In the genomic region with DNA sequence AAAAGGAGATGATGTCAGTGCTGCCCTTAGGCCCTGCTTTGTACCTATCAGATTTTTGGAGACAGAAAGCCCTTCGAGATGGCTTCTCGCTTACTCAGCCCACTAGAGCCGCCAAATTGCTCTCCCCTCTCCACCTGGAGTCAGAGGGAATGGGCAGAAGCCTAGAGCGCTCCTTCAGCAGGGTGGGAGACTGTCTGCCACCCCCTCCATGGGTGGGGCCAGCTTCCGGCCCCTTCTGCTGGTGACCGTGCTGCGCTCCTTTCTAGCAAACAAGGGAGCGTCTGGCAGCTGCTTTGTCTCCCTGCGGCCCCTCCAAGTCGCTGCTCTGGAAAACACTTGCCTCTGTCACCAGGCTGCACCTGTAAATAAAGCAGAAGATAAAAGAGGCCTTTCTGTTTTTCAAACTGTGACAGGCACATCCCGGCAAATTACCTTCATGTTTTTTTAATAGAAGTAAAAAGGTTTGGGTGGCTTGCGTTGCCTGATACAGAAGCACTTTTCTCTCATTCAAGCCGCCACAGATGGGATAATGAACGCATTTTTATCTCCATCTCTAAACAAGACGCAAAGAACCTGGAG, we compare ENCODE assay signal across 17 cellular contexts.
DNase-seq lines count a peak whose midpoint lies in the region; ATAC-seq, FAIRE-seq and TF ChIP-seq lines count a peak whose summit lies in the region.
"Had no signal": no experiment of that assay in that cellular context is flagged by ENCODE, and none has a peak within 500 bp of the region (broad histone marks: within the 10 kb centered on the region; RNA-seq: fewer than 3 reads in every experiment).

No MANE protein-coding gene starts in this region.

- CTCF ChIA-PET in HepG2 (lab: Yijun Ruan, JAX; ENCODE audit: low intra/inter-chr PET ratio, low total read pairs): no interaction called here

- no TSS peak for BruUV-seq in HepG2 (replicated peaks; lab: Mats Ljungman, UMichigan)

- TF ChIP-seq EP300 in neural cell (conservative IDR thresholded peaks at IDR 0.05; ENCODE audit: poor library complexity, severe bottlenecking): no peak
- TF ChIP-seq EP300 in HepG2 (IDR thresholded peaks at IDR 0.05; ENCODE audit: low read depth in 2 of 2, low read length in 2 of 2): no peak
- TF ChIP-seq EP300 in HepG2 (CRISPR knock-in tag; IDR thresholded peaks at IDR 0.05; ENCODE audit: borderline replicate concordance): no peak

- H3K27me3 ChIP-seq in neural cell (ENCODE audit: insufficient read depth, low read depth, low read length): no peaks in the 10 kb centered on the region
- H3K27me3 ChIP-seq in HepG2 (ENCODE audit: control insufficient read depth in 1 of 2, insufficient read depth in 2 of 2, low read length in 2 of 2): peaks cover 2 to 52% of the 10 kb centered on the region in 2 experiments; a peak in 4 of 5 replicates
- H3K27me3 ChIP-seq: BLaER1, SJSA1 had no signal

- H3K4me3 ChIP-seq in neural cell (ENCODE audit: low read length) (no peak overlapping the region), HepG2 (replicated peaks in 1 of 3; ENCODE audit: insufficient read depth in 1 of 3, low read depth in 2 of 3, low read length in 3 of 3) (no peak overlapping the region)
- H3K4me3 ChIP-seq: BLaER1, SJSA1 had no signal

- in situ Hi-C loops in HepG2 (cut with HindIII; ENCODE audit: extremely low pct_ligation_motif_present, low pct_unique_long_range_greater_than_20kb): no loop called here

- WGBS in HepG2 (ENCODE audit: low lambda C conversion rate): 28% methylated on average over 11 of the region's 15 CpGs

- POLR2A ChIA-PET in HepG2 (lab: Yijun Ruan, JAX): no interaction called here

- H3K9ac ChIP-seq in neural cell (ENCODE audit: low read length) (peak overlapping the region; percentile 18), HepG2 (ENCODE audit: insufficient read depth, low read depth, low read length) (no peak overlapping the region)
- H3K9ac ChIP-seq: BLaER1 had no signal

- no peak overlapping the region for H3K4me2 ChIP-seq in neural cell (ENCODE audit: low read length)
- no peak overlapping the region for H3K4me2 ChIP-seq in HepG2 (ENCODE audit: low read depth, low read length)
- H3K4me2 ChIP-seq: BLaER1 had no signal

- TF ChIP-seq CTCF in neural cell (IDR thresholded peaks at IDR 0.05; ENCODE audit: poor library complexity, severe bottlenecking) (no peak), HepG2 (CRISPR knock-in tag; IDR thresholded peaks at IDR 0.05) (no peak)

- DNase-seq in DMS153 treated with DMSO at 0.1 percent for 48 hours (lab: John Stamatoyannopoulos, UW; ENCODE audit: unreplicated experiment) (peak; percentile 18), DMS153 (lab: John Stamatoyannopoulos, UW) (no peak), NCI-H1092 treated with DMSO at 0.1 percent for 48 hours (lab: John Stamatoyannopoulos, UW) (peak; percentile 44), NCI-H69 (lab: John Stamatoyannopoulos, UW) (peak; percentile 33), HepG2 (ENCODE audit: low spot score) (no peak)
- DNase-seq: H9, Karpas-422, NCI-H1436 treated with DMSO at 0.1 percent for 48 hours, NCI-H2107, NCI-H446 treated with DMSO at 0.1 percent for 48 hours had no signal

- H3K79me2 ChIP-seq in neural cell (replicated peaks; ENCODE audit: insufficient read depth, low read length): no peaks in the 10 kb centered on the region
- no peaks in the 10 kb centered on the region for H3K79me2 ChIP-seq in HepG2 (ENCODE audit: insufficient read depth, low read length)

- ATAC-seq in HG02588 (IDR thresholded peaks at IDR 0.05; ENCODE audit: unreplicated experiment) (no peak), HG03025 (IDR thresholded peaks at IDR 0.05; ENCODE audit: low FRiP score, unreplicated experiment) (no peak), HepG2 (no peak)

- H3K36me3 ChIP-seq in neural cell (ENCODE audit: insufficient read depth, low read length) (no peaks in the 10 kb centered on the region), HepG2 (replicated peaks in 1 of 2; ENCODE audit: control insufficient read depth in 1 of 2, insufficient read depth in 2 of 2, low read length in 2 of 2) (no peaks in the 10 kb centered on the region)
- H3K36me3 ChIP-seq: BLaER1, SJSA1 had no signal

- intact Hi-C loops in HepG2 (cut with micrococcal nuclease; ENCODE audit: unreplicated experiment): no loop called here

- no peak for TF ChIP-seq RAD21 in neural cell (conservative IDR thresholded peaks at IDR 0.05)
- TF ChIP-seq RAD21 in HepG2 (CRISPR knock-in tag; IDR thresholded peaks at IDR 0.05): no peak

- no peak for FAIRE-seq in HepG2 (lab: Jason Lieb, UNC)

- H4K20me1 ChIP-seq in neural cell (ENCODE audit: insufficient read depth) (no peaks in the 10 kb centered on the region), HepG2 (ENCODE audit: insufficient read depth, low read length) (no peaks in the 10 kb centered on the region)
- H4K20me1 ChIP-seq: BLaER1 had no signal

- no peaks in the 10 kb centered on the region for H3K4me1 ChIP-seq in HepG2 (ENCODE audit: insufficient read depth, low read length)
- H3K4me1 ChIP-seq: SJSA1 had no signal

- no peaks in the 10 kb centered on the region for H3F3A ChIP-seq in neural cell (ENCODE audit: insufficient read depth, low read length, poor library complexity, severe bottlenecking)

- H2AFZ ChIP-seq in neural cell (ENCODE audit: low read depth, low read length): no peak overlapping the region
- H2AFZ ChIP-seq in HepG2 (ENCODE audit: low read length): no peak overlapping the region

- H3K9me3 ChIP-seq in neural cell (ENCODE audit: low read length) (no peaks in the 10 kb centered on the region), HepG2 (ENCODE audit: low read length) (no peaks in the 10 kb centered on the region)
- H3K9me3 ChIP-seq: BLaER1, SJSA1 had no signal

- no peak for TF ChIP-seq POLR2A in HepG2 (IDR thresholded peaks at IDR 0.05; ENCODE audit: insufficient read depth in 1 of 2, low read depth in 2 of 2, low read length in 2 of 2)

- H3K27ac ChIP-seq in neural cell (ENCODE audit: low read length) (peak overlapping the region; percentile 29), HepG2 (ENCODE audit: extremely low read length, insufficient read depth, low read length) (no peak overlapping the region)
- H3K27ac ChIP-seq: 22Rv1, BLaER1, RWPE1, SJSA1 had no signal

- H3K9me2 ChIP-seq in neural cell (ENCODE audit: insufficient read depth, low read length): no peaks in the 10 kb centered on the region

TF ChIP-seq in neural cell, 6 proteins besides CTCF, POLR2A, EP300 and RAD21:
- no peak for TF ChIP-seq TAF1 (IDR thresholded peaks at IDR 0.05; ENCODE audit: low read depth)
- TF ChIP-seq SMC3 (conservative IDR thresholded peaks at IDR 0.05; ENCODE audit: poor library complexity): no peak
- no peak for TF ChIP-seq MXI1 (conservative IDR thresholded peaks at IDR 0.05; ENCODE audit: poor library complexity, severe bottlenecking)

TF ChIP-seq in HepG2, 621 proteins besides CTCF, POLR2A, EP300 and RAD21 (continues in another document):
- TF ChIP-seq MXI1 (IDR thresholded peaks at IDR 0.05; ENCODE audit: borderline replicate concordance, low read depth, low read length) (no peak), ZNF383 (CRISPR knock-in tag; IDR thresholded peaks at IDR 0.05; ENCODE audit: borderline replicate concordance) (no peak), ATRX (CRISPR knock-in tag; IDR thresholded peaks at IDR 0.05; ENCODE audit: borderline replicate concordance) (no peak), JUN (CRISPR knock-in tag; IDR thresholded peaks at IDR 0.05) (no peak), ZNF225 (CRISPR knock-in tag; IDR thresholded peaks at IDR 0.05) (no peak), ZNF207 (IDR thresholded peaks at IDR 0.05; ENCODE audit: borderline replicate concordance) (no peak), ZSCAN29 (CRISPR knock-in tag; conservative IDR thresholded peaks at IDR 0.05) (no peak)
- TF ChIP-seq, protein P1, sequence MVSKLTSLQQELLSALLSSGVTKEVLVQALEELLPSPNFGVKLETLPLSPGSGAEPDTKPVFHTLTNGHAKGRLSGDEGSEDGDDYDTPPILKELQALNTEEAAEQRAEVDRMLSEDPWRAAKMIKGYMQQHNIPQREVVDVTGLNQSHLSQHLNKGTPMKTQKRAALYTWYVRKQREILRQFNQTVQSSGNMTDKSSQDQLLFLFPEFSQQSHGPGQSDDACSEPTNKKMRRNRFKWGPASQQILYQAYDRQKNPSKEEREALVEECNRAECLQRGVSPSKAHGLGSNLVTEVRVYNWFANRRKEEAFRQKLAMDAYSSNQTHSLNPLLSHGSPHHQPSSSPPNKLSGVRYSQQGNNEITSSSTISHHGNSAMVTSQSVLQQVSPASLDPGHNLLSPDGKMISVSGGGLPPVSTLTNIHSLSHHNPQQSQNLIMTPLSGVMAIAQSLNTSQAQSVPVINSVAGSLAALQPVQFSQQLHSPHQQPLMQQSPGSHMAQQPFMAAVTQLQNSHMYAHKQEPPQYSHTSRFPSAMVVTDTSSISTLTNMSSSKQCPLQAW (CRISPR knock-in tag; IDR thresholded peaks at IDR 0.05): no peak
- TF ChIP-seq, protein P2, sequence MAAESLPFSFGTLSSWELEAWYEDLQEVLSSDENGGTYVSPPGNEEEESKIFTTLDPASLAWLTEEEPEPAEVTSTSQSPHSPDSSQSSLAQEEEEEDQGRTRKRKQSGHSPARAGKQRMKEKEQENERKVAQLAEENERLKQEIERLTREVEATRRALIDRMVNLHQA (CRISPR knock-in tag; IDR thresholded peaks at IDR 0.05): no peak
- TF ChIP-seq, protein P3, sequence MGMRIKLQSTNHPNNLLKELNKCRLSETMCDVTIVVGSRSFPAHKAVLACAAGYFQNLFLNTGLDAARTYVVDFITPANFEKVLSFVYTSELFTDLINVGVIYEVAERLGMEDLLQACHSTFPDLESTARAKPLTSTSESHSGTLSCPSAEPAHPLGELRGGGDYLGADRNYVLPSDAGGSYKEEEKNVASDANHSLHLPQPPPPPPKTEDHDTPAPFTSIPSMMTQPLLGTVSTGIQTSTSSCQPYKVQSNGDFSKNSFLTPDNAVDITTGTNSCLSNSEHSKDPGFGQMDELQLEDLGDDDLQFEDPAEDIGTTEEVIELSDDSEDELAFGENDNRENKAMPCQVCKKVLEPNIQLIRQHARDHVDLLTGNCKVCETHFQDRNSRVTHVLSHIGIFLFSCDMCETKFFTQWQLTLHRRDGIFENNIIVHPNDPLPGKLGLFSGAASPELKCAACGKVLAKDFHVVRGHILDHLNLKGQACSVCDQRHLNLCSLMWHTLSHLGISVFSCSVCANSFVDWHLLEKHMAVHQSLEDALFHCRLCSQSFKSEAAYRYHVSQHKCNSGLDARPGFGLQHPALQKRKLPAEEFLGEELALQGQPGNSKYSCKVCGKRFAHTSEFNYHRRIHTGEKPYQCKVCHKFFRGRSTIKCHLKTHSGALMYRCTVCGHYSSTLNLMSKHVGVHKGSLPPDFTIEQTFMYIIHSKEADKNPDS (CRISPR knock-in tag; IDR thresholded peaks at IDR 0.05): no peak

Comparison
In these comparisons a context has a peak if more than half of its experiments do, and no peak if none do; other contexts are left out.
1. DNase-seq: peak in DMS153 treated with DMSO at 0.1 percent for 48 hours (single experiment), NCI-H1092 treated with DMSO at 0.1 percent for 48 hours (single experiment) and NCI-H69 (single experiment); none in DMS153 (single experiment) and HepG2 (single experiment).